ENCODE assay signal across 30 cellular contexts in genomic region chr12:2688381-2688881, GRCh38.
"Had no signal": no experiment of that assay in that cellular context is flagged by ENCODE, and none has a peak within 500 bp of the region (broad histone marks: within the 10 kb centered on the region; RNA-seq: fewer than 3 reads in every experiment).

No MANE protein-coding gene starts in this region.

- H2AFZ ChIP-seq: hepatocyte, neural progenitor cell had no signal

- H3K27ac ChIP-seq: ascending aorta, gastrocnemius medialis, hepatocyte, lower lobe of right lung, neural progenitor cell, skin epidermis, testis, transverse colon, WERI-Rb-1 had no signal

- H3K9ac ChIP-seq: neural progenitor cell had no signal

- H3K4me1 ChIP-seq: ascending aorta, gastrocnemius medialis, neural progenitor cell, testis had no signal

- H3K9me3 Mint-ChIP-seq: activated CD4-positive, alpha-beta memory T cell treated with anti-CD3 and anti-CD28 coated beads, Interleukin-2, amount 10 ng/mL, durations not matched to agents 7 days and 5 days; activated CD4-positive, alpha-beta T cell treated with anti-CD3 and anti-CD28 coated beads, Interleukin-2, amount 10 ng/mL, durations not matched to agents 7 days and 5 days; activated naive CD4-positive, alpha-beta T cell treated with anti-CD3 and anti-CD28 coated beads for 36 hours; activated naive CD8-positive, alpha-beta T cell treated with anti-CD3 and anti-CD28 coated beads, Interleukin-2, amount 10 ng/mL, durations not matched to agents 7 days and 5 days; dendritic cell treated with granulocyte-macrophage colony-stimulating factor and Interleukin-4, amounts not matched to agents 40 ng/mL and 50 ng/mL, for 4 days; natural killer cell had no signal

- H3K4me2 ChIP-seq: hepatocyte, neural progenitor cell had no signal

- ATAC-seq: activated CD4-positive, CD25-positive, alpha-beta regulatory T cell treated with anti-CD3 and anti-CD28 coated beads, Interleukin-2, amount 50 U/mL, for 24 hours; gastrocnemius medialis; left colon; lower lobe of right lung; natural killer cell; sciatic nerve; stimulated activated naive CD8-positive, alpha-beta T cell treated with anti-CD3 and anti-CD28 coated beads, Interleukin-15, Interleukin-2, amounts not matched to agents 100 U/mL and 50 U/mL, for 24 hours; T-helper 17 cell had no signal

- DNase-seq: activated CD4-positive, alpha-beta memory T cell treated with anti-CD3 and anti-CD28 coated beads, Interleukin-2, amount 10 ng/mL, durations not matched to agents 7 days and 5 days; activated effector memory CD4-positive, alpha-beta T cell treated with anti-CD3 and anti-CD28 coated beads, Interleukin-2, amount 50 U/mL, for 16 hours; activated naive CD4-positive, alpha-beta T cell treated with anti-CD3 and anti-CD28 coated beads for 36 hours; activated naive CD8-positive, alpha-beta T cell treated with anti-CD3 and anti-CD28 coated beads, Interleukin-2, amount 10 ng/mL, durations not matched to agents 7 days and 5 days; caudate nucleus; effector CD4-positive, alpha-beta T cell; gastrocnemius medialis; left colon; lower lobe of right lung; mesendoderm; natural killer cell; retina; stimulated activated CD4-positive, alpha-beta T cell treated with anti-CD3 and anti-CD28 coated beads, Interleukin-12 subunit alpha, Interleukin-12 subunit beta, amount 100 ng/mL, for 4 hours; stimulated activated CD4-positive, alpha-beta T cell treated with anti-CD3 and anti-CD28 coated beads, Interleukin-4, amount 100 ng/mL, for 1 hour; stimulated activated naive CD8-positive, alpha-beta T cell treated with anti-CD3 and anti-CD28 coated beads, Interleukin-15, Interleukin-2, amounts not matched to agents 100 U/mL and 50 U/mL, for 24 hours; SW 1271; T-helper 17 cell; T1000; testis; transverse colon; WERI-Rb-1 had no signal

- H3K27ac Mint-ChIP-seq: activated CD4-positive, alpha-beta memory T cell treated with anti-CD3 and anti-CD28 coated beads, Interleukin-2, amount 10 ng/mL, durations not matched to agents 7 days and 5 days; activated CD4-positive, alpha-beta T cell treated with anti-CD3 and anti-CD28 coated beads, Interleukin-2, amount 10 ng/mL, durations not matched to agents 7 days and 5 days; activated naive CD4-positive, alpha-beta T cell treated with anti-CD3 and anti-CD28 coated beads for 36 hours; dendritic cell treated with granulocyte-macrophage colony-stimulating factor and Interleukin-4, amounts not matched to agents 40 ng/mL and 50 ng/mL, for 4 days; natural killer cell; neural progenitor cell; progenitor cell of endocrine pancreas; T-helper 17 cell had no signal

- H3K36me3 Mint-ChIP-seq: natural killer cell, neural progenitor cell had no signal

- H3K4me3 Mint-ChIP-seq: activated CD4-positive, alpha-beta memory T cell treated with anti-CD3 and anti-CD28 coated beads, Interleukin-2, amount 10 ng/mL, durations not matched to agents 7 days and 5 days; activated CD4-positive, alpha-beta T cell treated with anti-CD3 and anti-CD28 coated beads, Interleukin-2, amount 10 ng/mL, durations not matched to agents 7 days and 5 days; activated naive CD4-positive, alpha-beta T cell treated with anti-CD3 and anti-CD28 coated beads for 36 hours; activated naive CD8-positive, alpha-beta T cell treated with anti-CD3 and anti-CD28 coated beads, Interleukin-2, amount 10 ng/mL, durations not matched to agents 7 days and 5 days; dendritic cell treated with granulocyte-macrophage colony-stimulating factor and Interleukin-4, amounts not matched to agents 40 ng/mL and 50 ng/mL, for 4 days; natural killer cell had no signal

- H3K27me3 ChIP-seq: ascending aorta, hepatocyte, testis, transverse colon had no signal

- H3K36me3 ChIP-seq: gastrocnemius medialis, neural progenitor cell, transverse colon, WERI-Rb-1 had no signal

- H3K79me2 ChIP-seq: hepatocyte had no signal

- H3K4me3 ChIP-seq: ascending aorta, gastrocnemius medialis, hepatocyte, lower lobe of right lung, neural progenitor cell, skin epidermis, testis, transverse colon had no signal

- H3K27me3 Mint-ChIP-seq: T-helper 17 cell had no signal

- H3K9me3 ChIP-seq: ascending aorta, gastrocnemius medialis, lower lobe of right lung, testis, transverse colon had no signal
